ENCODE assay signal across 8 cellular contexts in the genomic region with DNA sequence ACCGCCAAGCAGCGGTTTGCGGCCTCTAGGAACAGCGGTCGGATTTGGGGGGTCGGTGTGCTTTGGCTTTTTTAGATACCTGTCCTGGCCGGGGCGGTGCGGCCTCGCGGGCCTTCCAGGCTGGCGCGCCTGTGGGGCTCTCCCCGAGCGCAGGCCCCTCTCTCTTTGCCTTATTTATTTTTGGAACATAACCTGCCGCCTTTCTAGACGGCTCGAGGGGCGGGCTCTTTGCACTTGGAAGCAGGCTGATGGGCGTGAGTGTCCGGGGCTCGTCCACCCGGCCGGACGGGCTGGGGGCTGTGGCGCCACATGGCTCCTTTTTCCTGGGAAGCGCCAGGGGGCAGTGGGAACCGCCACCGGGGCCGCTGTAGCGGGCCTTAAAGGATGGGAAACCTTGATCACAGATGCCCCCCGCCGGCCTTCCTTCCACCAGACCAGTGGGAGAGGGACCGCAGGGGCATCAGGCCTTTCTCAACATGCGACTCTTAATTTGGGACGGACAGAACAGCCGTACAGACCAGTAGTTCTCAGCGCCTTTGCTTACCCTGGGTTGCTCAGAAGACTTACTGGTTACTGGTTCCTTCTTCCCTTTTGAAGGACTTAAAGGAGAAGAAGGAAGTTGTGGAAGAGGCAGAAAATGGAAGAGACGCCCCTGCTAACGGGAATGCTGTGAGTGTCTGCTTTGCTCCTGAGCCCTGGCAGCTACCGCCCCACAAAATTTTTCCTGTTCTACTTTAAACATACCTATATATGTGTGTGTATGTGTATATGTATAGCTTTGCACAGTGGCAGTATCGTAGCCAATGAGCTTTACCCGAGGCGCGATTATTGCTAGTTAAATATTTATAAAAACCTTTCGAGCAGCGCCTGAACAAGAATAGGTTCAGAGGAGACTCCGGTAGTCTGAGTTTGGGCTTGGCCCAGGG. TPM values are rescaled to one million over a fixed set of nuclear protein-coding genes. Genes with fewer than 3 reads are reported as not detected.
DNase-seq lines count a peak whose midpoint lies in the region; ATAC-seq and TF ChIP-seq lines count a peak whose summit lies in the region.

No MANE protein-coding gene starts in this region.

- peak overlapping the region; percentile 89 for H3K4me2 ChIP-seq in MM.1S (ENCODE audit: low read depth, low read length)

- H3K27me3 Mint-ChIP-seq in Calu3 (ENCODE audit: unreplicated experiment) (no peaks in the 10 kb centered on the region), immature natural killer cell (ENCODE audit: low read depth in 3 of 3) (peaks cover 68 to 79% (median 78%) of the 10 kb centered on the region in 3 donors)

- peak; percentile 43 for DNase-seq in Calu3
- peak; percentile 14 for DNase-seq in MM.1S
- peak in 1 of 2 donors; percentile 77 for DNase-seq in ascending aorta (ENCODE audit: low spot score in 2 of 2)
- peak in 2 of 3 donors; percentile 31 to 40 for DNase-seq in immature natural killer cell
- DNase-seq in stimulated activated CD4-positive, alpha-beta T cell treated with anti-CD3 and anti-CD28 coated beads, Interleukin-4, amount 100 ng/mL, for 24 hours, result peak; percentile 26
- DNase-seq in NCI-H2081 (lab: John Stamatoyannopoulos, UW), result no peak

- H3K36me3 ChIP-seq in MM.1S (replicated peaks; ENCODE audit: insufficient read depth, low read length) (peaks cover 2% of the 10 kb centered on the region; the same call in 1 of the 2 replicates), ascending aorta (peaks cover 11 to 24% of the 10 kb centered on the region in 2 donors)

- H3K27ac Mint-ChIP-seq in Calu3 (ENCODE audit: unreplicated experiment) (peak overlapping the region; percentile 24), immature natural killer cell (peak overlapping the region; percentile 96 to 99 (median 98))

- H3K4me1 ChIP-seq in MM.1S (ENCODE audit: low read length), result peaks cover 17% of the 10 kb centered on the region
- peaks cover 19 to 26% of the 10 kb centered on the region in 2 donors for H3K4me1 ChIP-seq in ascending aorta

- no peaks in the 10 kb centered on the region for H3K27me3 ChIP-seq in MM.1S (replicated peaks; ENCODE audit: insufficient read depth, low read length)
- no peaks in the 10 kb centered on the region for H3K27me3 ChIP-seq in ascending aorta

- H4K20me1 ChIP-seq in MM.1S (ENCODE audit: insufficient read depth, low read length), result peaks cover 39% of the 10 kb centered on the region

- no peak for TF ChIP-seq POLR2A in GM18505 (IDR thresholded peaks at IDR 0.05; ENCODE audit: borderline replicate concordance, extremely low read depth, insufficient read depth, insufficient read length)

- CTCF ChIA-PET in Calu3 (lab: Charles Lee), result interaction anchor here (0.7 kb wide), 1 partner anchor 33 kb away, joined by 5 read pairs; no protein-coding TSS in a partner anchor

- H3K9me3 Mint-ChIP-seq in Calu3 (ENCODE audit: low read depth, unreplicated experiment) (no peaks in the 10 kb centered on the region), immature natural killer cell (peaks cover 0 to 3% (median 0%) of the 10 kb centered on the region in 6 donors)

- H3K9ac ChIP-seq in MM.1S (ENCODE audit: low read length), result peak overlapping the region; percentile 91

- peaks cover 94% of the 10 kb centered on the region for H3K36me3 Mint-ChIP-seq in Calu3 (ENCODE audit: insufficient read depth, unreplicated experiment)
- peaks cover 5 to 22% (median 21%) of the 10 kb centered on the region in 3 donors for H3K36me3 Mint-ChIP-seq in immature natural killer cell

- ATAC-seq in GM18505 (IDR thresholded peaks at IDR 0.05; ENCODE audit: unreplicated experiment), result no peak
- ATAC-seq in activated CD4-positive, CD25-positive, alpha-beta regulatory T cell treated with anti-CD3 and anti-CD28 coated beads, Interleukin-2, amount 50 U/mL, for 24 hours, result no peak

- H3K27ac ChIP-seq in MM.1S (ENCODE audit: low read length), result peak overlapping the region; percentile 69
- peak overlapping the region; percentile 100 for H3K27ac ChIP-seq in ascending aorta

- no TSS peak for BruUV-seq in Calu3 (replicated peaks; lab: Mats Ljungman, UMichigan)

- no peaks in the 10 kb centered on the region for H3K9me3 ChIP-seq in MM.1S (replicated peaks; ENCODE audit: insufficient read depth, low read length)
- H3K9me3 ChIP-seq in ascending aorta, result no peaks in the 10 kb centered on the region

- TF ChIP-seq CTCF in Calu3 (IDR thresholded peaks at IDR 0.05; ENCODE audit: unreplicated experiment) (no peak), MM.1S (IDR thresholded peaks at IDR 0.05; ENCODE audit: low read length) (no peak), ascending aorta (IDR thresholded peaks at IDR 0.05) (peak in 1 of 3 experiments; percentile 32)

- H3K9me2 ChIP-seq in MM.1S (replicated peaks; ENCODE audit: insufficient read depth, low read length), result no peaks in the 10 kb centered on the region

- peaks cover 64% of the 10 kb centered on the region for H3F3A ChIP-seq in MM.1S (ENCODE audit: insufficient read depth, low read length)

- intact Hi-C loops in Calu3 (cut with micrococcal nuclease; ENCODE audit: unreplicated experiment), result no loop called here
- intact Hi-C loops in ascending aorta (cut with DNase I), result no loop called here

- H3K4me3 ChIP-seq in MM.1S (ENCODE audit: low read length) (peak overlapping the region; percentile 75), ascending aorta (peak overlapping the region; percentile 73 to 98)

- H3K4me3 Mint-ChIP-seq in Calu3 (ENCODE audit: low read depth, unreplicated experiment) (peak overlapping the region; percentile 70), immature natural killer cell (peak overlapping the region; percentile 82 to 99 (median 91))

- peaks cover 40% of the 10 kb centered on the region for H3K4me1 Mint-ChIP-seq in Calu3 (ENCODE audit: low read depth, unreplicated experiment)
- peaks cover 44 to 47% of the 10 kb centered on the region in 2 donors for H3K4me1 Mint-ChIP-seq in immature natural killer cell

- peaks cover 49% of the 10 kb centered on the region for H3K79me2 ChIP-seq in MM.1S (ENCODE audit: low read length)

- H2AFZ ChIP-seq in MM.1S (ENCODE audit: low read length), result no peak overlapping the region

RNA-seq across cellular contexts. Expression of gene PTMA, which starts 2.7 kb away (rescaled TPM):
- total RNA-seq in Calu3 (2022) (1,239 and 1,354 TPM in 2 replicates), ascending aorta (745 TPM)
- 1,000 to 10,000 TPM in 2 of 3 donors, 100 to 1,000 TPM in 1; 953 to 2,361 (median 1,987) TPM for polyA plus RNA-seq in immature natural killer cell

Comparison
In these comparisons a context has a peak if more than half of its experiments do, and no peak if none do; other contexts are left out.
1. DNase-seq: peak in Calu3 (single experiment), MM.1S (single experiment), immature natural killer cell (2 of 3) and stimulated activated CD4-positive, alpha-beta T cell treated with anti-CD3 and anti-CD28 coated beads, Interleukin-4, amount 100 ng/mL, for 24 hours (single experiment); none in NCI-H2081 (0 of 2).